Comparison of ENCODE assay signal across 35 cellular contexts in genomic region chr2:88074150-88074549, GRCh38. TPM values are rescaled to one million over a fixed set of nuclear protein-coding genes. Genes with fewer than 3 reads are reported as not detected.
"Had no signal": no experiment of that assay in that cellular context is flagged by ENCODE, and none has a peak within 500 bp of the region (broad histone marks: within the 10 kb centered on the region; RNA-seq: fewer than 3 reads in every experiment).

No MANE protein-coding gene starts in this region.

- H3K4me1 ChIP-seq: breast epithelium, colonic mucosa, neural progenitor cell, stomach, suprapubic skin, tibial nerve had no signal

- DNase-seq: activated CD4-positive, alpha-beta T cell treated with anti-CD3 and anti-CD28 coated beads for 1 hour; activated CD4-positive, alpha-beta T cell treated with anti-CD3 and anti-CD28 coated beads, Interleukin-2, amount 10 ng/mL, durations not matched to agents 7 days and 5 days; activated CD8-positive, alpha-beta T cell treated with anti-CD3 and anti-CD28 coated beads for 36 hours; activated naive CD8-positive, alpha-beta T cell treated with anti-CD3 and anti-CD28 coated beads, Interleukin-2, amount 50 U/mL, for 24 hours; activated T-cell treated with anti-CD3 and anti-CD28 coated beads, Interleukin-2, amount 50 U/mL, for 4 hours; amygdala; colonic mucosa; effector CD8-positive, alpha-beta T cell; esophagus squamous epithelium; foreskin melanocyte; hippocampal formation; left cardiac atrium; natural killer cell; posterior cingulate gyrus; sigmoid colon; stimulated activated CD4-positive, alpha-beta T cell treated with anti-CD3 and anti-CD28 coated beads, Interleukin-15, amount 100 ng/mL, for 24 hours; stimulated activated CD4-positive, alpha-beta T cell treated with anti-CD3 and anti-CD28 coated beads, Interleukin-2, amount 100 ng/mL, for 24 hours; stimulated activated naive B cell treated with anti-CD40 and anti-IgM and Interleukin-4, amounts not matched to agents 10 μg/mL and 1 μg/mL and 100 μg/mL, for 72 hours; stomach; T-helper 2 cell had no signal

- H3K4me3 Mint-ChIP-seq: activated CD4-positive, alpha-beta T cell treated with anti-CD3 and anti-CD28 coated beads, Interleukin-2, amount 10 ng/mL, durations not matched to agents 7 days and 5 days; activated CD8-positive, alpha-beta T cell treated with anti-CD3 and anti-CD28 coated beads for 36 hours; activated naive CD4-positive, alpha-beta T cell treated with anti-CD3 and anti-CD28 coated beads, Interleukin-2, amount 50 U/mL, for 24 hours; activated naive CD8-positive, alpha-beta T cell treated with anti-CD3 and anti-CD28 coated beads, Interleukin-2, amount 50 U/mL, for 24 hours; activated T-cell treated with anti-CD3 and anti-CD28 coated beads, Interleukin-2, amount 50 U/mL, for 4 hours; activated T-helper 17 cell treated with anti-CD3 and anti-CD28 coated beads, Interleukin-2, amount 50 U/mL, for 72 hours; mesothelial cell of epicardium; natural killer cell; neural progenitor cell; stimulated activated naive B cell treated with anti-CD40 and anti-IgM and Interleukin-4, amounts not matched to agents 10 μg/mL and 1 μg/mL and 100 μg/mL, for 72 hours; WTC11 had no signal

- H3K27ac Mint-ChIP-seq: activated CD4-positive, alpha-beta T cell treated with anti-CD3 and anti-CD28 coated beads, Interleukin-2, amount 10 ng/mL, durations not matched to agents 7 days and 5 days; activated CD8-positive, alpha-beta T cell treated with anti-CD3 and anti-CD28 coated beads for 36 hours; activated naive CD4-positive, alpha-beta T cell treated with anti-CD3 and anti-CD28 coated beads, Interleukin-2, amount 50 U/mL, for 24 hours; activated naive CD8-positive, alpha-beta T cell treated with anti-CD3 and anti-CD28 coated beads, Interleukin-2, amount 50 U/mL, for 24 hours; activated T-helper 17 cell treated with anti-CD3 and anti-CD28 coated beads, Interleukin-2, amount 50 U/mL, for 72 hours; mesothelial cell of epicardium; natural killer cell; neural progenitor cell; stimulated activated naive B cell treated with anti-CD40 and anti-IgM and Interleukin-4, amounts not matched to agents 10 μg/mL and 1 μg/mL and 100 μg/mL, for 72 hours; WTC11 had no signal

- H3K4me2 ChIP-seq: neural progenitor cell, smooth muscle cell had no signal

- H3K9ac ChIP-seq: neural progenitor cell had no signal

- H3K27me3 ChIP-seq: breast epithelium, colonic mucosa, esophagus squamous epithelium, neural progenitor cell, sigmoid colon, stomach, suprapubic skin, tibial nerve had no signal

- H3K27me3 Mint-ChIP-seq: activated CD4-positive, alpha-beta T cell treated with anti-CD3 and anti-CD28 coated beads, Interleukin-2, amount 10 ng/mL, durations not matched to agents 7 days and 5 days; activated CD8-positive, alpha-beta T cell treated with anti-CD3 and anti-CD28 coated beads for 36 hours; activated naive CD4-positive, alpha-beta T cell treated with anti-CD3 and anti-CD28 coated beads, Interleukin-2, amount 50 U/mL, for 24 hours; activated naive CD8-positive, alpha-beta T cell treated with anti-CD3 and anti-CD28 coated beads, Interleukin-2, amount 50 U/mL, for 24 hours had no signal

- H3K9me3 ChIP-seq: breast epithelium, colonic mucosa, esophagus squamous epithelium, sigmoid colon, stomach, suprapubic skin, tibial nerve had no signal

- H3K36me3 Mint-ChIP-seq: activated naive CD4-positive, alpha-beta T cell treated with anti-CD3 and anti-CD28 coated beads, Interleukin-2, amount 50 U/mL, for 24 hours; mesothelial cell of epicardium; natural killer cell; stimulated activated naive B cell treated with anti-CD40 and anti-IgM and Interleukin-4, amounts not matched to agents 10 μg/mL and 1 μg/mL and 100 μg/mL, for 72 hours had no signal

- H3K4me3 ChIP-seq: breast epithelium, colonic mucosa, esophagus squamous epithelium, neural progenitor cell, sigmoid colon, smooth muscle cell, stomach, suprapubic skin, tibial nerve had no signal

- ATAC-seq: activated CD8-positive, alpha-beta T cell treated with anti-CD3 and anti-CD28 coated beads for 36 hours; activated naive CD8-positive, alpha-beta T cell treated with anti-CD3 and anti-CD28 coated beads, Interleukin-2, amount 50 U/mL, for 24 hours; activated T-cell treated with anti-CD3 and anti-CD28 coated beads, Interleukin-2, amount 50 U/mL, for 4 hours; activated T-helper 17 cell treated with anti-CD3 and anti-CD28 coated beads, Interleukin-2, amount 50 U/mL, for 72 hours; natural killer cell; stimulated activated naive B cell treated with anti-CD40 and anti-IgM and Interleukin-4, amounts not matched to agents 10 μg/mL and 1 μg/mL and 100 μg/mL, for 72 hours; WTC11 had no signal

- H3K9me3 Mint-ChIP-seq: activated CD4-positive, alpha-beta T cell treated with anti-CD3 and anti-CD28 coated beads, Interleukin-2, amount 10 ng/mL, durations not matched to agents 7 days and 5 days; activated CD8-positive, alpha-beta T cell treated with anti-CD3 and anti-CD28 coated beads for 36 hours; activated naive CD4-positive, alpha-beta T cell treated with anti-CD3 and anti-CD28 coated beads, Interleukin-2, amount 50 U/mL, for 24 hours; activated naive CD8-positive, alpha-beta T cell treated with anti-CD3 and anti-CD28 coated beads, Interleukin-2, amount 50 U/mL, for 24 hours; activated T-cell treated with anti-CD3 and anti-CD28 coated beads, Interleukin-2, amount 50 U/mL, for 4 hours; activated T-helper 17 cell treated with anti-CD3 and anti-CD28 coated beads, Interleukin-2, amount 50 U/mL, for 72 hours; natural killer cell had no signal

- H3K27ac ChIP-seq: colonic mucosa, esophagus squamous epithelium, neural progenitor cell, stomach, suprapubic skin, tibial nerve had no signal

- H3K36me3 ChIP-seq: breast epithelium, colonic mucosa, esophagus squamous epithelium, neural progenitor cell, sigmoid colon, stomach, suprapubic skin, tibial nerve had no signal

- H2AFZ ChIP-seq: neural progenitor cell had no signal

- H3K4me1 Mint-ChIP-seq: activated CD4-positive, alpha-beta T cell treated with anti-CD3 and anti-CD28 coated beads, Interleukin-2, amount 10 ng/mL, durations not matched to agents 7 days and 5 days; activated naive CD4-positive, alpha-beta T cell treated with anti-CD3 and anti-CD28 coated beads, Interleukin-2, amount 50 U/mL, for 24 hours; activated naive CD8-positive, alpha-beta T cell treated with anti-CD3 and anti-CD28 coated beads, Interleukin-2, amount 50 U/mL, for 24 hours; activated T-helper 17 cell treated with anti-CD3 and anti-CD28 coated beads, Interleukin-2, amount 50 U/mL, for 72 hours; natural killer cell; stimulated activated naive B cell treated with anti-CD40 and anti-IgM and Interleukin-4, amounts not matched to agents 10 μg/mL and 1 μg/mL and 100 μg/mL, for 72 hours had no signal

RNA-seq across cellular contexts. Expression of gene SMYD1, which starts 6.5 kb away (rescaled TPM):
- total RNA-seq: activated CD4-positive, alpha-beta T cell treated with anti-CD3 and anti-CD28 coated beads, Interleukin-2, amount 10 ng/mL, durations not matched to agents 7 days and 5 days; activated CD8-positive, alpha-beta T cell treated with anti-CD3 and anti-CD28 coated beads for 36 hours; activated T-cell treated with anti-CD3 and anti-CD28 coated beads, Interleukin-2, amount 50 U/mL, for 4 hours; activated T-helper 17 cell treated with anti-CD3 and anti-CD28 coated beads, Interleukin-2, amount 50 U/mL, for 72 hours; dermis microvascular lymphatic vessel endothelial cell; mesothelial cell of epicardium; natural killer cell; omental fat pad; renal cortical epithelial cell; smooth muscle cell; suprapubic skin; WTC11 had no signal
- polyA plus RNA-seq: keratinocyte, smooth muscle cell had no signal

RNA-seq across cellular contexts. Expression of gene FABP1, which starts 53.7 kb away (rescaled TPM):
- total RNA-seq: activated CD4-positive, alpha-beta T cell treated with anti-CD3 and anti-CD28 coated beads, Interleukin-2, amount 10 ng/mL, durations not matched to agents 7 days and 5 days; activated CD8-positive, alpha-beta T cell treated with anti-CD3 and anti-CD28 coated beads for 36 hours; activated T-helper 17 cell treated with anti-CD3 and anti-CD28 coated beads, Interleukin-2, amount 50 U/mL, for 72 hours; dermis microvascular lymphatic vessel endothelial cell; esophagus squamous epithelium; left cardiac atrium; lower leg skin; natural killer cell; omental fat pad; renal cortical epithelial cell; smooth muscle cell; tibial nerve; urinary bladder had no signal
- polyA plus RNA-seq: keratinocyte had no signal

RNA-seq across cellular contexts. Expression of gene RNU2-63P, which starts 57.8 kb away (rescaled TPM):
- total RNA-seq: breast epithelium, esophagus squamous epithelium, lower leg skin, omental fat pad, renal cortical epithelial cell, sigmoid colon, smooth muscle cell, stomach, suprapubic skin, tibial nerve, urinary bladder had no signal
- polyA plus RNA-seq: sigmoid colon, stomach, urinary bladder had no signal
